In genomic region chr5:13625616-13626198, GRCh38 we compare ENCODE assay signal across 17 cellular contexts.
"Had no signal": no experiment of that assay in that cellular context is flagged by ENCODE, and none has a peak within 500 bp of the region (broad histone marks: within the 10 kb centered on the region; RNA-seq: fewer than 3 reads in every experiment).

No MANE protein-coding gene starts in this region.

- H3K36me3 Mint-ChIP-seq: naive thymus-derived CD4-positive, alpha-beta T cell had no signal

- H3K4me3 ChIP-seq: lower lobe of right lung, right atrium auricular region, spleen, testis, upper lobe of right lung had no signal

- DNase-seq: activated CD4-positive, alpha-beta memory T cell treated with anti-CD3 and anti-CD28 coated beads, Interleukin-2, amount 10 ng/mL, durations not matched to agents 7 days and 5 days; activated naive CD4-positive, alpha-beta T cell; activated T-cell treated with anti-CD3 and anti-CD28 coated beads, Interleukin-2, amount 50 U/mL, for 48 hours; cortex of kidney; effector CD8-positive, alpha-beta T cell; kidney glomerular epithelial cell; lower lobe of right lung; midbrain; naive thymus-derived CD4-positive, alpha-beta T cell; posterior cingulate gyrus; spleen; stimulated activated naive CD8-positive, alpha-beta T cell treated with anti-CD3 and anti-CD28 coated beads, Interleukin-15, Interleukin-2, amounts not matched to agents 100 U/mL and 50 U/mL, for 24 hours; testis; upper lobe of right lung had no signal

- H3K4me1 Mint-ChIP-seq: activated CD4-positive, alpha-beta memory T cell treated with anti-CD3 and anti-CD28 coated beads, Interleukin-2, amount 10 ng/mL, durations not matched to agents 7 days and 5 days; central memory CD8-positive, alpha-beta T cell; naive thymus-derived CD4-positive, alpha-beta T cell had no signal

- H3K36me3 ChIP-seq: lower lobe of right lung, right atrium auricular region, spleen, upper lobe of right lung had no signal

- H3K27me3 ChIP-seq: right atrium auricular region, spleen, testis, upper lobe of right lung had no signal

- H3K27ac ChIP-seq: lower lobe of right lung, right atrium auricular region, spleen, testis, upper lobe of right lung had no signal

- H3K4me1 ChIP-seq: lower lobe of right lung, right atrium auricular region, spleen, testis, upper lobe of right lung had no signal

- ATAC-seq: lower lobe of right lung; naive thymus-derived CD4-positive, alpha-beta T cell; stimulated activated naive CD8-positive, alpha-beta T cell treated with anti-CD3 and anti-CD28 coated beads, Interleukin-15, Interleukin-2, amounts not matched to agents 100 U/mL and 50 U/mL, for 24 hours; upper lobe of right lung had no signal

- H3K27me3 Mint-ChIP-seq: activated CD4-positive, alpha-beta memory T cell treated with anti-CD3 and anti-CD28 coated beads, Interleukin-2, amount 10 ng/mL, durations not matched to agents 7 days and 5 days; central memory CD8-positive, alpha-beta T cell; naive thymus-derived CD4-positive, alpha-beta T cell had no signal

- H3K4me3 Mint-ChIP-seq: activated CD4-positive, alpha-beta memory T cell treated with anti-CD3 and anti-CD28 coated beads, Interleukin-2, amount 10 ng/mL, durations not matched to agents 7 days and 5 days; central memory CD8-positive, alpha-beta T cell; naive thymus-derived CD4-positive, alpha-beta T cell; T-helper 2 cell treated with Interferon-gamma antibody and Interleukin-4, amounts not matched to agents 5 μg/mL and 100 μg/mL, for 36 hours had no signal

- H3K27ac Mint-ChIP-seq: activated CD4-positive, alpha-beta memory T cell treated with anti-CD3 and anti-CD28 coated beads, Interleukin-2, amount 10 ng/mL, durations not matched to agents 7 days and 5 days; naive thymus-derived CD4-positive, alpha-beta T cell; T-helper 2 cell treated with Interferon-gamma antibody and Interleukin-4, amounts not matched to agents 5 μg/mL and 100 μg/mL, for 36 hours had no signal

- H3K9me3 ChIP-seq: lower lobe of right lung, right atrium auricular region, testis, upper lobe of right lung had no signal
